ENCODE assay signal across 9 cellular contexts in the genomic region with DNA sequence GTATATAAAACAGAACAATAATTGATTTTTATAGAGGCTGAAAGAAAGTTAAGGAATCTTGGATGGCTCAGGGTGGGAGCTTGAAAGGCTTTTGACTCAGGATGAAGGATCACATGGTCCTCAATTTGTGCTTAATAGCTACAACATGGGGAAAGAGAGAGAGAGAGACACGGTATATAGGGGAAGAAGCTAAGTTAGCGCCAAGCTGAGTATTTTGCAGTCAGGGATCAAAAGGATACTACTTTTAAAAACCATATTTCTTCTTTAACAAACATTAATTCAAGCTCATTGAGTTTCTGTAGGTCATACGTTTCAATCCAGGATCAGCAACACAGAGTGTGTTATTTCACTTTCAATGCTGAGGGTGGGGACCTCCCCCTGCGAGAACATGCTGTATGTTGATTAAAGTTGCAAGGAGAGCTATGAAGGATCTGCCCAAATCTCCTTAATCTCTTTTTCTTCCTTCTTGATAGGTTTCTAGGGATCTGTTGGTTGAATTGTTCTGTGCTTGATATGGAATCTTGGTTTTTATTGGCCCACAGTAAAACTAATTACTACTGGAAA.
A peak's percentile ranks its signal among the peaks of the same experiment; 100 is the strongest.
DNase-seq lines count a peak whose midpoint lies in the region; ATAC-seq and TF ChIP-seq lines count a peak whose summit lies in the region.
"Had no signal": no experiment of that assay in that cellular context is flagged by ENCODE, and none has a peak within 500 bp of the region (broad histone marks: within the 10 kb centered on the region; RNA-seq: fewer than 3 reads in every experiment).

No MANE protein-coding gene starts in this region.

- intact Hi-C loops in gastrocnemius medialis (cut with DNase I; ENCODE audit: low total_unique reads) = loop anchor here (5.0 kb wide), 2 partner anchors 118 to 133 kb away; partner anchors contain the start of gene NUDT4

- TF ChIP-seq POLR2A in gastrocnemius medialis (IDR thresholded peaks at IDR 0.05) = no peak

- peaks cover 48% of the 10 kb centered on the region for H3K4me1 Mint-ChIP-seq in activated naive CD8-positive, alpha-beta T cell (ENCODE audit: low read depth)
- H3K4me1 Mint-ChIP-seq in endothelial cell (ENCODE audit: unreplicated experiment) = peaks cover 2% of the 10 kb centered on the region

- H3K4me3 Mint-ChIP-seq in activated naive CD8-positive, alpha-beta T cell = peak overlapping the region; percentile 71
- no peak overlapping the region for H3K4me3 Mint-ChIP-seq in endothelial cell (ENCODE audit: unreplicated experiment)

- TF ChIP-seq CTCF in GM12865 (IDR thresholded peaks at IDR 0.05; ENCODE audit: insufficient read depth, low read depth, low read length, missing control alignments) (no peak), gastrocnemius medialis (IDR thresholded peaks at IDR 0.05 in 4 of 5, conservative IDR thresholded peaks at IDR 0.05 in 1 of 5) (no peak), endothelial cell (IDR thresholded peaks at IDR 0.05; ENCODE audit: unreplicated experiment) (no peak)

- H3K27me3 Mint-ChIP-seq in activated naive CD8-positive, alpha-beta T cell = no peaks in the 10 kb centered on the region
- H3K27me3 Mint-ChIP-seq in endothelial cell (ENCODE audit: unreplicated experiment) = no peaks in the 10 kb centered on the region

- peak overlapping the region; percentile 42 to 71 (median 52) for H3K27ac ChIP-seq in gastrocnemius medialis

- peak; percentile 47 for ATAC-seq in HG02588 (IDR thresholded peaks at IDR 0.05; ENCODE audit: unreplicated experiment)
- ATAC-seq in gastrocnemius medialis = no peak
- no peak; the same call in 2 of the 3 replicates for ATAC-seq in SK-N-SH treated with all-trans-retinoic acid at 6 μM for 48 hours

- H3K4me1 ChIP-seq in gastrocnemius medialis = peaks cover 14 to 17% of the 10 kb centered on the region in 2 donors

- H3K4me3 ChIP-seq in GM12865 (ENCODE audit: low read depth, low read length) (peak overlapping the region; percentile 50), gastrocnemius medialis (no peak overlapping the region)
- H3K4me3 ChIP-seq: heart left ventricle had no signal

- peaks cover 3% of the 10 kb centered on the region for H3K9me3 Mint-ChIP-seq in activated naive CD8-positive, alpha-beta T cell (ENCODE audit: low read depth)
- peaks cover 4% of the 10 kb centered on the region for H3K9me3 Mint-ChIP-seq in endothelial cell (ENCODE audit: unreplicated experiment)

- peak overlapping the region; percentile 93 for H3K27ac Mint-ChIP-seq in activated naive CD8-positive, alpha-beta T cell
- no peak overlapping the region for H3K27ac Mint-ChIP-seq in endothelial cell (ENCODE audit: unreplicated experiment)

- DNase-seq in GM12865 (ENCODE audit: low read depth) (peak; percentile 68), gastrocnemius medialis (no peak), endothelial cell (ENCODE audit: low spot score) (no peak), NCI-H1105 treated with DMSO at 0.1 percent for 48 hours (lab: John Stamatoyannopoulos, UW) (no peak), occipital lobe (lab: John Stamatoyannopoulos, UW) (no peak)
- DNase-seq: heart left ventricle had no signal

- no peaks in the 10 kb centered on the region for H3K27me3 ChIP-seq in gastrocnemius medialis
- H3K27me3 ChIP-seq: heart left ventricle had no signal

- no peaks in the 10 kb centered on the region for H3K36me3 Mint-ChIP-seq in activated naive CD8-positive, alpha-beta T cell
- peaks cover 3% of the 10 kb centered on the region for H3K36me3 Mint-ChIP-seq in endothelial cell (ENCODE audit: low read depth, unreplicated experiment)

- no peaks in the 10 kb centered on the region for H3K9me3 ChIP-seq in gastrocnemius medialis

- in situ Hi-C loops in gastrocnemius medialis (cut with MboI; ENCODE audit: low sequenced_read_pairs in 4 of 4) = no loop called here

- H3K36me3 ChIP-seq in gastrocnemius medialis = no peaks in the 10 kb centered on the region
- H3K36me3 ChIP-seq: heart left ventricle had no signal

TF ChIP-seq in SK-N-SH treated with all-trans-retinoic acid at 6 μM for 48 hours, 23 proteins besides CTCF, POLR2A, EP300 and RAD21:
- TF ChIP-seq TSHZ2 (CRISPR knock-in tag; IDR thresholded peaks at IDR 0.05) (no peak), GLIS3 (CRISPR knock-in tag; IDR thresholded peaks at IDR 0.05) (no peak), RARB (CRISPR knock-in tag; IDR thresholded peaks at IDR 0.05) (no peak)
- TF ChIP-seq, protein P1, sequence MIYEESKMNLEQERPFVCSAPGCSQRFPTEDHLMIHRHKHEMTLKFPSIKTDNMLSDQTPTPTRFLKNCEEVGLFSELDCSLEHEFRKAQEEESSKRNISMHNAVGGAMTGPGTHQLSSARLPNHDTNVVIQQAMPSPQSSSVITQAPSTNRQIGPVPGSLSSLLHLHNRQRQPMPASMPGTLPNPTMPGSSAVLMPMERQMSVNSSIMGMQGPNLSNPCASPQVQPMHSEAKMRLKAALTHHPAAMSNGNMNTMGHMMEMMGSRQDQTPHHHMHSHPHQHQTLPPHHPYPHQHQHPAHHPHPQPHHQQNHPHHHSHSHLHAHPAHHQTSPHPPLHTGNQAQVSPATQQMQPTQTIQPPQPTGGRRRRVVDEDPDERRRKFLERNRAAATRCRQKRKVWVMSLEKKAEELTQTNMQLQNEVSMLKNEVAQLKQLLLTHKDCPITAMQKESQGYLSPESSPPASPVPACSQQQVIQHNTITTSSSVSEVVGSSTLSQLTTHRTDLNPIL (CRISPR knock-in tag; IDR thresholded peaks at IDR 0.05; ENCODE audit: low read depth) = no peak
